Comparison of ENCODE assay signal across 20 cellular contexts in genomic region chr11:7654094-7654742, GRCh38. TPM values are rescaled to one million over a fixed set of nuclear protein-coding genes. Genes with fewer than 3 reads are reported as not detected.
DNase-seq lines count a peak whose midpoint lies in the region; ATAC-seq and TF ChIP-seq lines count a peak whose summit lies in the region.
"Had no signal": no experiment of that assay in that cellular context is flagged by ENCODE, and none has a peak within 500 bp of the region (broad histone marks: within the 10 kb centered on the region; RNA-seq: fewer than 3 reads in every experiment).

No MANE protein-coding gene starts in this region.

- H3K9me3 Mint-ChIP-seq in glutamatergic neuron (ENCODE audit: unreplicated experiment): peaks cover 3% of the 10 kb centered on the region
- no peaks in the 10 kb centered on the region for H3K9me3 Mint-ChIP-seq in activated T-helper 17 cell treated with anti-CD3 and anti-CD28 coated beads, Interleukin-2, amount 50 U/mL, for 72 hours
- H3K9me3 Mint-ChIP-seq in activated CD4-positive, alpha-beta memory T cell treated with anti-CD3 and anti-CD28 coated beads, Interleukin-2, amount 10 ng/mL, durations not matched to agents 7 days and 5 days: no peaks in the 10 kb centered on the region
- H3K9me3 Mint-ChIP-seq: CD4-positive, alpha-beta T cell; HFFc6; IgD-negative memory B cell had no signal

- no peaks in the 10 kb centered on the region for H3K27me3 ChIP-seq in BE2C
- H3K27me3 ChIP-seq in parathyroid adenoma (ENCODE audit: control insufficient read depth, insufficient read depth, low read length): no peaks in the 10 kb centered on the region
- no peaks in the 10 kb centered on the region for H3K27me3 ChIP-seq in right atrium auricular region

- no peaks in the 10 kb centered on the region for H3K79me2 ChIP-seq in parathyroid adenoma

- peaks cover 6% of the 10 kb centered on the region for H3K27me3 Mint-ChIP-seq in glutamatergic neuron (ENCODE audit: unreplicated experiment)
- H3K27me3 Mint-ChIP-seq in activated T-helper 17 cell treated with anti-CD3 and anti-CD28 coated beads, Interleukin-2, amount 50 U/mL, for 72 hours: no peaks in the 10 kb centered on the region
- H3K27me3 Mint-ChIP-seq in activated CD4-positive, alpha-beta memory T cell treated with anti-CD3 and anti-CD28 coated beads, Interleukin-2, amount 10 ng/mL, durations not matched to agents 7 days and 5 days: no peaks in the 10 kb centered on the region
- H3K27me3 Mint-ChIP-seq: CD4-positive, alpha-beta T cell; IgD-negative memory B cell had no signal

- TF ChIP-seq CTCF in BE2C (IDR thresholded peaks at IDR 0.05; ENCODE audit: low read depth, low read length): no peak
- no peak for TF ChIP-seq CTCF in VCaP (conservative IDR thresholded peaks at IDR 0.05)
- no peak for TF ChIP-seq CTCF in glutamatergic neuron (IDR thresholded peaks at IDR 0.05; ENCODE audit: partially characterized antibody, unreplicated experiment)
- TF ChIP-seq CTCF in parathyroid adenoma (IDR thresholded peaks at IDR 0.05): no peak
- no peak for TF ChIP-seq CTCF in right atrium auricular region (IDR thresholded peaks at IDR 0.05)

- H3K4me1 Mint-ChIP-seq in glutamatergic neuron (ENCODE audit: low read depth, unreplicated experiment): peaks cover 4% of the 10 kb centered on the region
- H3K4me1 Mint-ChIP-seq in activated T-helper 17 cell treated with anti-CD3 and anti-CD28 coated beads, Interleukin-2, amount 50 U/mL, for 72 hours: no peaks in the 10 kb centered on the region
- no peaks in the 10 kb centered on the region for H3K4me1 Mint-ChIP-seq in activated CD4-positive, alpha-beta memory T cell treated with anti-CD3 and anti-CD28 coated beads, Interleukin-2, amount 10 ng/mL, durations not matched to agents 7 days and 5 days
- H3K4me1 Mint-ChIP-seq: IgD-negative memory B cell had no signal

- no peak overlapping the region for H3K27ac Mint-ChIP-seq in glutamatergic neuron (ENCODE audit: unreplicated experiment)
- no peak overlapping the region for H3K27ac Mint-ChIP-seq in activated T-helper 17 cell treated with anti-CD3 and anti-CD28 coated beads, Interleukin-2, amount 50 U/mL, for 72 hours
- no peak overlapping the region for H3K27ac Mint-ChIP-seq in activated CD4-positive, alpha-beta memory T cell treated with anti-CD3 and anti-CD28 coated beads, Interleukin-2, amount 10 ng/mL, durations not matched to agents 7 days and 5 days
- H3K27ac Mint-ChIP-seq: CD4-positive, alpha-beta T cell; HFFc6 had no signal

- H3K4me2 ChIP-seq in parathyroid adenoma (ENCODE audit: low read length): no peak overlapping the region

- DNase-seq in BE2C (peak; percentile 61), glutamatergic neuron (peak; percentile 47), NCI-H524 treated with DMSO at 0.1 percent for 48 hours (lab: John Stamatoyannopoulos, UW) (no peak), right atrium auricular region (ENCODE audit: low spot score) (no peak)
- no peak for DNase-seq in activated CD4-positive, alpha-beta memory T cell treated with anti-CD3 and anti-CD28 coated beads, Interleukin-2, amount 10 ng/mL, durations not matched to agents 7 days and 5 days
- DNase-seq: Caco-2; CD4-positive, alpha-beta T cell; HFFc6; NCI-H1105; NCI-H1694; NCI-H2081 treated with DMSO at 0.1 percent for 48 hours; NCI-H510A treated with DMSO at 0.1 percent for 48 hours; PC-3; RPMI8226; SIG-M5 had no signal

- ATAC-seq in activated T-helper 17 cell treated with anti-CD3 and anti-CD28 coated beads, Interleukin-2, amount 50 U/mL, for 72 hours (replicated peaks): no peak
- ATAC-seq: PC-3 had no signal

- POLR2A ChIA-PET in activated CD4-positive, alpha-beta memory T cell treated with anti-CD3 and anti-CD28 coated beads, Interleukin-2, amount 10 ng/mL, durations not matched to agents 7 days and 5 days (lab: Charles Lee): no interaction called here

- no peak overlapping the region for H3K9ac ChIP-seq in parathyroid adenoma

- H3K4me3 ChIP-seq in BE2C (ENCODE audit: low read depth, low read length) (no peak overlapping the region), parathyroid adenoma (ENCODE audit: low read depth, low read length) (no peak overlapping the region), right atrium auricular region (no peak overlapping the region)

- no peak overlapping the region for H3K4me3 Mint-ChIP-seq in glutamatergic neuron (ENCODE audit: unreplicated experiment)
- no peak overlapping the region for H3K4me3 Mint-ChIP-seq in activated T-helper 17 cell treated with anti-CD3 and anti-CD28 coated beads, Interleukin-2, amount 50 U/mL, for 72 hours
- H3K4me3 Mint-ChIP-seq in activated CD4-positive, alpha-beta memory T cell treated with anti-CD3 and anti-CD28 coated beads, Interleukin-2, amount 10 ng/mL, durations not matched to agents 7 days and 5 days: no peak overlapping the region
- H3K4me3 Mint-ChIP-seq: CD4-positive, alpha-beta T cell; HFFc6; IgD-negative memory B cell had no signal

- no peaks in the 10 kb centered on the region for H3K9me3 ChIP-seq in BE2C
- H3K9me3 ChIP-seq in parathyroid adenoma (ENCODE audit: control insufficient read depth, low read length): no peaks in the 10 kb centered on the region
- H3K9me3 ChIP-seq in right atrium auricular region: no peaks in the 10 kb centered on the region
- H3K9me3 ChIP-seq: Caco-2 had no signal

- CTCF ChIA-PET in activated CD4-positive, alpha-beta memory T cell treated with anti-CD3 and anti-CD28 coated beads, Interleukin-2, amount 10 ng/mL, durations not matched to agents 7 days and 5 days (lab: Charles Lee): no interaction called here

- H2AFZ ChIP-seq in parathyroid adenoma: no peak overlapping the region

- H3K27ac ChIP-seq in VCaP (peak overlapping the region; percentile 68), parathyroid adenoma (peak overlapping the region; percentile 26), right atrium auricular region (no peak overlapping the region)

- H3K4me1 ChIP-seq in BE2C: peaks cover 6% of the 10 kb centered on the region; the same call in 1 of the 2 replicates
- peaks cover 12% of the 10 kb centered on the region for H3K4me1 ChIP-seq in parathyroid adenoma
- H3K4me1 ChIP-seq in right atrium auricular region: peaks cover 0 to 15% of the 10 kb centered on the region in 2 donors
- H3K4me1 ChIP-seq: Caco-2 had no signal

- H3K36me3 Mint-ChIP-seq in glutamatergic neuron (ENCODE audit: unreplicated experiment): no peaks in the 10 kb centered on the region
- H3K36me3 Mint-ChIP-seq in activated T-helper 17 cell treated with anti-CD3 and anti-CD28 coated beads, Interleukin-2, amount 50 U/mL, for 72 hours (ENCODE audit: low read depth): peaks cover 63% of the 10 kb centered on the region
- H3K36me3 Mint-ChIP-seq in activated CD4-positive, alpha-beta memory T cell treated with anti-CD3 and anti-CD28 coated beads, Interleukin-2, amount 10 ng/mL, durations not matched to agents 7 days and 5 days (ENCODE audit: low read depth): no peaks in the 10 kb centered on the region

- H3K36me3 ChIP-seq in BE2C (no peaks in the 10 kb centered on the region), parathyroid adenoma (ENCODE audit: control insufficient read depth, insufficient read depth, low read length) (no peaks in the 10 kb centered on the region), right atrium auricular region (peaks cover 47% of the 10 kb centered on the region)

RNA-seq across cellular contexts. Expression of gene CYB5R2, which starts 19.1 kb away (rescaled TPM):
- not detected for polyA plus RNA-seq in BE2C (2012; ENCODE audit: insufficient read depth, insufficient read length, low read depth)
- total RNA-seq in glutamatergic neuron (ENCODE audit: unreplicated experiment) (2.6 TPM), right atrium auricular region (1 to 10 TPM; 1.5 to 4.0 TPM)
- 1 to 10 TPM; 1.5 to 3.1 TPM for total RNA-seq in activated T-helper 17 cell treated with anti-CD3 and anti-CD28 coated beads, Interleukin-2, amount 50 U/mL, for 72 hours
- total RNA-seq in activated CD4-positive, alpha-beta memory T cell treated with anti-CD3 and anti-CD28 coated beads, Interleukin-2, amount 10 ng/mL, durations not matched to agents 7 days and 5 days: 1 to 10 TPM; 1.8 TPM
- total RNA-seq: CD4-positive, alpha-beta T cell had no signal

RNA-seq across cellular contexts. Expression of gene OVCH2, which starts 52.1 kb away (rescaled TPM):
- not detected for polyA plus RNA-seq in BE2C (2012; ENCODE audit: insufficient read depth, insufficient read length, low read depth)
- total RNA-seq in glutamatergic neuron (ENCODE audit: unreplicated experiment): not detected
- total RNA-seq in activated T-helper 17 cell treated with anti-CD3 and anti-CD28 coated beads, Interleukin-2, amount 50 U/mL, for 72 hours: not detected
- total RNA-seq in activated CD4-positive, alpha-beta memory T cell treated with anti-CD3 and anti-CD28 coated beads, Interleukin-2, amount 10 ng/mL, durations not matched to agents 7 days and 5 days: not detected
- total RNA-seq in right atrium auricular region: not detected
- total RNA-seq: CD4-positive, alpha-beta T cell; HFFc6; LHCN-M2; PC-3 had no signal
- polyA plus RNA-seq: IgD-negative memory B cell had no signal

Comparison
In these comparisons a context has a peak if more than half of its experiments do, and no peak if none do; other contexts are left out.
1. DNase-seq: peak in BE2C (single experiment) and glutamatergic neuron (single experiment); none in NCI-H524 treated with DMSO at 0.1 percent for 48 hours (single experiment), activated CD4-positive, alpha-beta memory T cell treated with anti-CD3 and anti-CD28 coated beads, Interleukin-2, amount 10 ng/mL, durations not matched to agents 7 days and 5 days (single experiment) and right atrium auricular region (single experiment).
2. H3K27ac ChIP-seq: peak in VCaP (single experiment) and parathyroid adenoma (single experiment); none in right atrium auricular region (0 of 2).